ENCODE assay signal across 8 cellular contexts in genomic region chr9:20941177-20941690, GRCh38.
DNase-seq lines count a peak whose midpoint lies in the region; ATAC-seq and TF ChIP-seq lines count a peak whose summit lies in the region.

No MANE protein-coding gene starts in this region.

- intact Hi-C loops in natural killer cell (cut with micrococcal nuclease): loop anchor here (1.0 to 10.0 kb wide), 7 partner anchors 54 to 1476 kb away; no protein-coding TSS in a partner anchor

- no peaks in the 10 kb centered on the region for H3K36me3 Mint-ChIP-seq in natural killer cell

- peak; percentile 88 for TF ChIP-seq CTCF in natural killer cell (IDR thresholded peaks at IDR 0.05)

- ATAC-seq in GM21423 (IDR thresholded peaks at IDR 0.05; ENCODE audit: unreplicated experiment) (peak; percentile 93), natural killer cell (peak; percentile 84 to 94 (median 90))

- DNase-seq in DMS114 treated with DMSO at 0.1 percent for 48 hours (lab: John Stamatoyannopoulos, UW; ENCODE audit: unreplicated experiment) (peak; percentile 31), HPDE6-E6E7 (ENCODE audit: extremely low spot score) (peak; percentile 61), NCI-H82 (lab: John Stamatoyannopoulos, UW) (peak; percentile 91), erythroblast (lab: John Stamatoyannopoulos, UW) (peak; percentile 65 to 80), natural killer cell (peak; percentile 17), substantia nigra (lab: John Stamatoyannopoulos, UW) (peak in 29 of 49 donors; percentile 1 to 62 (median 12))
- DNase-seq in activated CD8-positive, alpha-beta memory T cell treated with anti-CD3 and anti-CD28 coated beads, Interleukin-2, amount 50 U/mL, for 1 hour (ENCODE audit: extremely low read depth): peak; percentile 26

- H3K27me3 Mint-ChIP-seq in natural killer cell (ENCODE audit: low read depth in 2 of 2): no peaks in the 10 kb centered on the region

- no peak for TF ChIP-seq POLR2A in erythroblast (IDR thresholded peaks at IDR 0.05; ENCODE audit: low read length)

- no peak overlapping the region for H3K4me3 Mint-ChIP-seq in natural killer cell

- no peaks in the 10 kb centered on the region for H3K9me3 Mint-ChIP-seq in natural killer cell

- H3K27ac Mint-ChIP-seq in natural killer cell: no peak overlapping the region

- no peak overlapping the region for H3K27ac ChIP-seq in substantia nigra (ENCODE audit: low read depth, low read length, poor library complexity, severe bottlenecking)

- no peaks in the 10 kb centered on the region for H3K4me1 Mint-ChIP-seq in natural killer cell

Comparison
In these comparisons a context has a peak if more than half of its experiments do, and no peak if none do; other contexts are left out.
1. DNase-seq: peak in every context shown above with its lines; median percentile 91 in NCI-H82; 72 in erythroblast; 61 in HPDE6-E6E7; 31 in DMS114 treated with DMSO at 0.1 percent for 48 hours; 26 in activated CD8-positive, alpha-beta memory T cell treated with anti-CD3 and anti-CD28 coated beads, Interleukin-2, amount 50 U/mL, for 1 hour; 17 in natural killer cell; 12 in substantia nigra.